Comparison of ENCODE assay signal across 9 cellular contexts in genomic region chr19:17777840-17778620, GRCh38. TPM values are rescaled to one million over a fixed set of nuclear protein-coding genes. Genes with fewer than 3 reads are reported as not detected.
DNase-seq lines count a peak whose midpoint lies in the region; ATAC-seq and TF ChIP-seq lines count a peak whose summit lies in the region.
"Had no signal": no experiment of that assay in that cellular context is flagged by ENCODE, and none has a peak within 500 bp of the region (broad histone marks: within the 10 kb centered on the region; RNA-seq: fewer than 3 reads in every experiment).

No MANE protein-coding gene starts in this region.

- H3K9me3 Mint-ChIP-seq in CD8-positive, alpha-beta memory T cell = no peaks in the 10 kb centered on the region

- H3K27me3 ChIP-seq in iPS-18a (ENCODE audit: control insufficient read depth, insufficient read depth, low read length) = no peaks in the 10 kb centered on the region
- H3K27me3 ChIP-seq in CD8-positive, alpha-beta memory T cell (ENCODE audit: insufficient read depth, low read length, poor library complexity, severe bottlenecking) = no peaks in the 10 kb centered on the region

- H3K36me3 Mint-ChIP-seq in CD8-positive, alpha-beta memory T cell = peaks cover 4 to 61% (median 14%) of the 10 kb centered on the region in 3 donors

- no peak for TF ChIP-seq CTCF in GM10248 (IDR thresholded peaks at IDR 0.05; ENCODE audit: control extremely low read depth, extremely low read depth, low read depth, missing control alignments)

- no peak for ATAC-seq in HG03520 (IDR thresholded peaks at IDR 0.05; ENCODE audit: unreplicated experiment)

- no peaks in the 10 kb centered on the region for H3K36me3 ChIP-seq in iPS-18a (ENCODE audit: control insufficient read depth, low read depth, low read length)
- H3K36me3 ChIP-seq in CD8-positive, alpha-beta memory T cell (ENCODE audit: insufficient read depth, low read length) = peaks cover 13% of the 10 kb centered on the region

- H3K4me3 ChIP-seq in iPS-18a (ENCODE audit: low read length) = peak overlapping the region; percentile 70
- H3K4me3 ChIP-seq in CD8-positive, alpha-beta memory T cell (ENCODE audit: low read length) = no peak overlapping the region

- H3K4me1 Mint-ChIP-seq in CD8-positive, alpha-beta memory T cell = peaks cover 0 to 9% (median 5%) of the 10 kb centered on the region in 3 donors

- peak; percentile 69 for DNase-seq in GM10248 (ENCODE audit: extremely low spot score)
- peak; percentile 97 for DNase-seq in NCI-H82 (lab: John Stamatoyannopoulos, UW)
- peak; percentile 32 for DNase-seq in activated naive CD4-positive, alpha-beta T cell treated with anti-CD3 and anti-CD28 coated beads, Interleukin-2, amount 50 U/mL, for 16 hours
- peak; percentile 55 to 61 for DNase-seq in stimulated activated CD4-positive, alpha-beta T cell treated with anti-CD3 and anti-CD28 coated beads, Interleukin-2, amount 100 ng/mL, for 48 hours
- no peak for DNase-seq in NCI-H1694 (lab: John Stamatoyannopoulos, UW)
- DNase-seq in CD8-positive, alpha-beta memory T cell = no peak

- no peak overlapping the region for H3K27ac Mint-ChIP-seq in CD8-positive, alpha-beta memory T cell

- H3K9ac ChIP-seq in iPS-18a (ENCODE audit: low read length) = peak overlapping the region; percentile 2

- no peaks in the 10 kb centered on the region for H3K9me3 ChIP-seq in iPS-18a (ENCODE audit: control insufficient read depth, low read depth, low read length)
- no peaks in the 10 kb centered on the region for H3K9me3 ChIP-seq in CD8-positive, alpha-beta memory T cell (ENCODE audit: low read length)

- no peaks in the 10 kb centered on the region for H3K4me1 ChIP-seq in iPS-18a (ENCODE audit: control insufficient read depth, low read depth, low read length)
- no peaks in the 10 kb centered on the region for H3K4me1 ChIP-seq in CD8-positive, alpha-beta memory T cell (ENCODE audit: insufficient read depth, low read length)

- no peak overlapping the region for H3K4me3 Mint-ChIP-seq in CD8-positive, alpha-beta memory T cell

- H3K27me3 Mint-ChIP-seq in CD8-positive, alpha-beta memory T cell = peaks cover 0 to 1% of the 10 kb centered on the region in 2 donors

- H3K27ac ChIP-seq in iPS-18a (ENCODE audit: low read length) = no peak overlapping the region
- H3K27ac ChIP-seq in CD8-positive, alpha-beta memory T cell (ENCODE audit: low read depth, low read length) = no peak overlapping the region

- CTCF ChIA-PET in GM10248 (lab: Yijun Ruan, JAX) = interaction anchor here (1.0 to 4.5 kb wide), 3 partner anchors 12 to 70 kb away, joined by 3 to 49 read pairs (median 3); partner anchors contain the start of gene JAK3
- CTCF ChIA-PET in CD8-positive, alpha-beta memory T cell (lab: Charles Lee) = interaction anchor here (1.1 to 4.5 kb wide), 2 partner anchors 42 to 74 kb away, joined by 3 to 23 read pairs; no protein-coding TSS in a partner anchor

- POLR2A ChIA-PET in GM10248 (lab: Yijun Ruan, JAX) = no interaction called here
- POLR2A ChIA-PET in CD8-positive, alpha-beta memory T cell (lab: Charles Lee) = interaction anchor here (0.6 kb wide), 1 partner anchor 35 kb away, joined by 4 read pairs; no protein-coding TSS in a partner anchor

RNA-seq across cellular contexts. Expression of gene B3GNT3, which starts 16.9 kb away (rescaled TPM):
- total RNA-seq in CD8-positive, alpha-beta memory T cell = not detected
- not detected for polyA plus RNA-seq in CD8-positive, alpha-beta memory T cell

RNA-seq across cellular contexts. Expression of gene FCHO1, which starts 26.8 kb away (rescaled TPM):
- 10 to 100 TPM; 37.7 to 38.7 TPM for total RNA-seq in CD8-positive, alpha-beta memory T cell
- polyA plus RNA-seq in CD8-positive, alpha-beta memory T cell = 23.0 TPM

RNA-seq across cellular contexts. Expression of gene INSL3, which starts 43.3 kb away (rescaled TPM):
- 1 to 10 TPM; 1.8 to 2.9 TPM for total RNA-seq in CD8-positive, alpha-beta memory T cell
- 2.6 TPM for polyA plus RNA-seq in CD8-positive, alpha-beta memory T cell
- total RNA-seq: M059J had no signal

RNA-seq across cellular contexts. Expression of gene MAP1S, which starts 58.8 kb away (rescaled TPM):
- total RNA-seq in CD8-positive, alpha-beta memory T cell = 10 to 100 TPM; 66.1 to 72.3 TPM
- polyA plus RNA-seq in CD8-positive, alpha-beta memory T cell = 43.0 TPM

Comparison
In these comparisons a context has a peak if more than half of its experiments do, and no peak if none do; other contexts are left out.
1. DNase-seq: peak in GM10248 (single experiment), NCI-H82 (single experiment), activated naive CD4-positive, alpha-beta T cell treated with anti-CD3 and anti-CD28 coated beads, Interleukin-2, amount 50 U/mL, for 16 hours (single experiment) and stimulated activated CD4-positive, alpha-beta T cell treated with anti-CD3 and anti-CD28 coated beads, Interleukin-2, amount 100 ng/mL, for 48 hours (2 of 2); none in NCI-H1694 (single experiment) and CD8-positive, alpha-beta memory T cell (0 of 5).